In genomic region chr9:131433302-131433854, GRCh38 we compare ENCODE assay signal across 17 cellular contexts. TPM values are rescaled to one million over a fixed set of nuclear protein-coding genes. Genes with fewer than 3 reads are reported as not detected.
DNase-seq lines count a peak whose midpoint lies in the region; ATAC-seq, FAIRE-seq and TF ChIP-seq lines count a peak whose summit lies in the region.
"Had no signal": no experiment of that assay in that cellular context is flagged by ENCODE, and none has a peak within 500 bp of the region (broad histone marks: within the 10 kb centered on the region; RNA-seq: fewer than 3 reads in every experiment).

No MANE protein-coding gene starts in this region.

- peak overlapping the region; percentile 82 for H3K27ac Mint-ChIP-seq in osteocyte (ENCODE audit: unreplicated experiment)
- H3K27ac Mint-ChIP-seq: stimulated activated naive CD8-positive, alpha-beta T cell treated with anti-CD3 and anti-CD28 coated beads, Interleukin-15, Interleukin-2, amounts not matched to agents 100 ng/mL and 50 ng/mL, for 24 hours had no signal

- H3K4me3 Mint-ChIP-seq in osteocyte (ENCODE audit: unreplicated experiment), result no peak overlapping the region
- H3K4me3 Mint-ChIP-seq: stimulated activated naive CD8-positive, alpha-beta T cell treated with anti-CD3 and anti-CD28 coated beads, Interleukin-15, Interleukin-2, amounts not matched to agents 100 ng/mL and 50 ng/mL, for 24 hours had no signal

- peaks cover 100% of the 10 kb centered on the region for H3K36me3 ChIP-seq in BLaER1
- peaks cover 83% of the 10 kb centered on the region for H3K36me3 ChIP-seq in OCI-LY1 (ENCODE audit: insufficient read depth, low read length)
- H3K36me3 ChIP-seq in endothelial cell of umbilical vein (ENCODE audit: control insufficient read depth in 2 of 2, extremely low read depth in 1 of 2, insufficient read depth in 2 of 2, low read length in 2 of 2), result peaks cover 32 to 34% of the 10 kb centered on the region in 2 experiments

- dilution Hi-C loops in endothelial cell of umbilical vein (cut with MboI; ENCODE audit: extremely low pct_ligation_motif_present, low sequenced_read_pairs), result no loop called here

- H3K9ac ChIP-seq in BLaER1 (peak overlapping the region; percentile 14; the same call in 1 of the 2 replicates), OCI-LY1 (ENCODE audit: low read length) (no peak overlapping the region), endothelial cell of umbilical vein (replicated peaks; ENCODE audit: extremely low read depth, insufficient read depth, low read length) (no peak overlapping the region)

- H3K4me1 Mint-ChIP-seq in osteocyte (ENCODE audit: unreplicated experiment), result peaks cover 55% of the 10 kb centered on the region

- FAIRE-seq in endothelial cell of umbilical vein (lab: Jason Lieb, UNC), result no peak

- CTCF ChIA-PET in endothelial cell of umbilical vein (lab: Charles Lee), result interaction anchor here (0.6 to 2.2 kb wide), 11 partner anchors 10 to 256 kb away, joined by 3 to 19 read pairs (median 4); no protein-coding TSS in a partner anchor

- H3K27ac ChIP-seq in BLaER1 (no peak overlapping the region), OCI-LY1 (ENCODE audit: low read depth, low read length, poor library complexity, severe bottlenecking) (peak overlapping the region; percentile 37), endothelial cell of umbilical vein (ENCODE audit: insufficient read depth, low read depth, low read length) (peak overlapping the region; percentile 27)
- H3K27ac ChIP-seq: HL-60, psoas muscle had no signal

- H3K4me2 ChIP-seq in BLaER1, result no peak overlapping the region
- no peak overlapping the region for H3K4me2 ChIP-seq in OCI-LY1 (ENCODE audit: low read length)
- H3K4me2 ChIP-seq in endothelial cell of umbilical vein (ENCODE audit: insufficient read depth, low read length), result no peak overlapping the region

- H3K27me3 ChIP-seq in BLaER1, result no peaks in the 10 kb centered on the region
- no peaks in the 10 kb centered on the region for H3K27me3 ChIP-seq in OCI-LY1 (ENCODE audit: insufficient read depth, low read length)
- no peaks in the 10 kb centered on the region for H3K27me3 ChIP-seq in endothelial cell of umbilical vein (ENCODE audit: control insufficient read depth in 2 of 2, insufficient read depth in 2 of 2, low read length in 2 of 2)
- H3K27me3 ChIP-seq: BLaER1 treated with 17β-estradiol and CSF1 and Interleukin-3, amounts not matched to agents 10 nM and 100 nM had no signal

- H4K20me1 ChIP-seq in BLaER1 (peaks cover 100% of the 10 kb centered on the region), OCI-LY1 (ENCODE audit: insufficient read depth, low read length) (no peaks in the 10 kb centered on the region), endothelial cell of umbilical vein (replicated peaks; ENCODE audit: control insufficient read depth, extremely low read depth, insufficient read depth, low read length) (peaks cover 13% of the 10 kb centered on the region)

- peaks cover 41% of the 10 kb centered on the region for H3K36me3 Mint-ChIP-seq in osteocyte (ENCODE audit: unreplicated experiment)

- H3K9me3 ChIP-seq in BLaER1 (no peaks in the 10 kb centered on the region), OCI-LY1 (ENCODE audit: low read length) (no peaks in the 10 kb centered on the region), endothelial cell of umbilical vein (replicated peaks; ENCODE audit: control insufficient read depth, insufficient read depth, low read length) (no peaks in the 10 kb centered on the region)
- H3K9me3 ChIP-seq: BLaER1 treated with 17β-estradiol and CSF1 and Interleukin-3, amounts not matched to agents 10 nM and 100 nM; psoas muscle had no signal

- H3K4me1 ChIP-seq in BLaER1, result peaks cover 11% of the 10 kb centered on the region
- H3K4me1 ChIP-seq in OCI-LY1 (ENCODE audit: insufficient read depth, low read length, severe bottlenecking), result peaks cover 9% of the 10 kb centered on the region
- H3K4me1 ChIP-seq in endothelial cell of umbilical vein (ENCODE audit: control insufficient read depth, extremely low read depth, insufficient read depth, low read length), result peaks cover 32% of the 10 kb centered on the region

- H2AFZ ChIP-seq in OCI-LY1 (ENCODE audit: low read length) (no peak overlapping the region), endothelial cell of umbilical vein (ENCODE audit: low read depth, low read length) (no peak overlapping the region)

- peaks cover 26% of the 10 kb centered on the region for H3K79me2 ChIP-seq in OCI-LY1 (ENCODE audit: insufficient read depth, low read length)
- H3K79me2 ChIP-seq in endothelial cell of umbilical vein (ENCODE audit: control insufficient read depth, insufficient read depth, low read length), result peaks cover 88% of the 10 kb centered on the region

- POLR2A ChIA-PET in endothelial cell of umbilical vein (lab: Charles Lee), result no interaction called here

- no peaks in the 10 kb centered on the region for H3K27me3 Mint-ChIP-seq in osteocyte (ENCODE audit: unreplicated experiment)
- H3K27me3 Mint-ChIP-seq: stimulated activated naive CD8-positive, alpha-beta T cell treated with anti-CD3 and anti-CD28 coated beads, Interleukin-15, Interleukin-2, amounts not matched to agents 100 ng/mL and 50 ng/mL, for 24 hours had no signal

- H3K9me1 ChIP-seq in endothelial cell of umbilical vein (replicated peaks; ENCODE audit: control insufficient read depth, extremely low read depth, insufficient read depth, low read length), result no peaks in the 10 kb centered on the region

- no peaks in the 10 kb centered on the region for H3K9me2 ChIP-seq in OCI-LY1 (ENCODE audit: low read depth, low read length)

- no peak for ATAC-seq in HG02970 (IDR thresholded peaks at IDR 0.05; ENCODE audit: low FRiP score, unreplicated experiment)
- no peak for ATAC-seq in GM18873 (IDR thresholded peaks at IDR 0.05; ENCODE audit: low FRiP score, unreplicated experiment)
- ATAC-seq: activated CD4-positive, CD25-positive, alpha-beta regulatory T cell treated with anti-CD3 and anti-CD28 coated beads, Interleukin-2, amount 50 U/mL, for 24 hours had no signal

- DNase-seq in endothelial cell of umbilical vein (ENCODE audit: low read depth, low spot score), result no peak
- DNase-seq in osteocyte (ENCODE audit: extremely low spot score, unreplicated experiment), result no peak
- DNase-seq in GM19238 (ENCODE audit: insufficient read length, low spot score), result no peak
- no peak for DNase-seq in SK-N-DZ (ENCODE audit: low spot score)
- DNase-seq: central memory CD4-positive, alpha-beta T cell; NCI-H2171 treated with DMSO at 0.1 percent for 48 hours; psoas muscle; stimulated activated CD4-positive, alpha-beta T cell treated with anti-CD3 and anti-CD28 coated beads, Interleukin-4, amount 100 ng/mL, for 4 hours had no signal

- intact Hi-C loops in endothelial cell of umbilical vein (cut with micrococcal nuclease), result no loop called here

- no TSS peak for BruUV-seq in endothelial cell of umbilical vein (replicated peaks; lab: Mats Ljungman, UMichigan)

- TF ChIP-seq POLR2A in endothelial cell of umbilical vein (IDR thresholded peaks at IDR 0.05; ENCODE audit: low read depth, low read length), result no peak

- H3K4me3 ChIP-seq in BLaER1 (no peak overlapping the region), OCI-LY1 (ENCODE audit: low read depth, low read length, poor library complexity, severe bottlenecking) (no peak overlapping the region), endothelial cell of umbilical vein (replicated peaks in 1 of 3; ENCODE audit: insufficient read depth in 1 of 3, low read depth in 1 of 3, low read length in 3 of 3) (no peak overlapping the region)
- H3K4me3 ChIP-seq: BLaER1 treated with 17β-estradiol and CSF1 and Interleukin-3, amounts not matched to agents 10 nM and 100 nM; lung; psoas muscle had no signal

- TF ChIP-seq CTCF in OCI-LY1 (IDR thresholded peaks at IDR 0.05; ENCODE audit: low read length) (no peak), endothelial cell of umbilical vein (IDR thresholded peaks at IDR 0.05; ENCODE audit: extremely low read depth in 1 of 2, insufficient read depth in 1 of 2, low read depth in 1 of 2, low read length in 2 of 2) (no peak), osteocyte (IDR thresholded peaks at IDR 0.05) (no peak)

- H3K9me3 Mint-ChIP-seq in osteocyte (ENCODE audit: unreplicated experiment), result no peaks in the 10 kb centered on the region
- H3K9me3 Mint-ChIP-seq: stimulated activated naive CD8-positive, alpha-beta T cell treated with anti-CD3 and anti-CD28 coated beads, Interleukin-15, Interleukin-2, amounts not matched to agents 100 ng/mL and 50 ng/mL, for 24 hours had no signal

- no peaks in the 10 kb centered on the region for H3F3A ChIP-seq in OCI-LY1 (ENCODE audit: insufficient read depth, low read length)

TF ChIP-seq in endothelial cell of umbilical vein, 7 proteins besides CTCF, POLR2A, EP300 and RAD21:
- TF ChIP-seq GATA2 (IDR thresholded peaks at IDR 0.05; ENCODE audit: insufficient read depth, insufficient read length, low read depth, low read length) (no peak), FOS (IDR thresholded peaks at IDR 0.05; ENCODE audit: borderline replicate concordance, insufficient read depth, low read length) (no peak), POLR2AphosphoS5 (IDR thresholded peaks at IDR 0.05; ENCODE audit: insufficient read depth, low read depth, low read length) (no peak), JUN (IDR thresholded peaks at IDR 0.05; ENCODE audit: borderline replicate concordance, insufficient read depth, insufficient read length, low read depth) (no peak), EZH2 (IDR thresholded peaks at IDR 0.05; ENCODE audit: borderline replicate concordance, low read depth, low read length, severe bottlenecking) (no peak)

RNA-seq across cellular contexts. Expression of gene PRRC2B, which starts 39.5 kb away (rescaled TPM):
- total RNA-seq in endothelial cell of umbilical vein (248 and 256 TPM in 2 replicates), osteocyte (285 and 290 TPM in 2 replicates)
- polyA plus RNA-seq in endothelial cell of umbilical vein, result 35.6 and 38.5 TPM in 2 replicates
- polyA plus RNA-seq in endothelial cell of umbilical vein (2011; cell fraction: cytosol; rRNA removed), result 47.2 and 56.3 TPM in 2 replicates
- 186 and 194 TPM in 2 replicates for polyA plus RNA-seq in endothelial cell of umbilical vein (2011; cell fraction: nucleus; rRNA removed)
- polyA plus RNA-seq in endothelial cell of umbilical vein (2012), result 126 and 147 TPM in 2 replicates
- 142 and 143 TPM in 2 replicates for polyA minus RNA-seq in endothelial cell of umbilical vein
- 62.0 TPM for polyA minus RNA-seq in endothelial cell of umbilical vein (2011; cell fraction: cytosol; rRNA and poly(A)+ RNA removed)
- 93.2 and 110 TPM in 2 replicates for polyA minus RNA-seq in endothelial cell of umbilical vein (2011; cell fraction: nucleus; rRNA and poly(A)+ RNA removed)
- 81.2 and 95.5 TPM in 2 replicates for polyA plus RNA-seq in SK-N-DZ (2014; cell fraction: cytosol; rRNA removed)
- 79.4 and 130 TPM in 2 replicates for polyA plus RNA-seq in SK-N-DZ (2014; cell fraction: nucleus; rRNA removed)
